1 cellular context compared by ENCODE assay signal in the genomic region with DNA sequence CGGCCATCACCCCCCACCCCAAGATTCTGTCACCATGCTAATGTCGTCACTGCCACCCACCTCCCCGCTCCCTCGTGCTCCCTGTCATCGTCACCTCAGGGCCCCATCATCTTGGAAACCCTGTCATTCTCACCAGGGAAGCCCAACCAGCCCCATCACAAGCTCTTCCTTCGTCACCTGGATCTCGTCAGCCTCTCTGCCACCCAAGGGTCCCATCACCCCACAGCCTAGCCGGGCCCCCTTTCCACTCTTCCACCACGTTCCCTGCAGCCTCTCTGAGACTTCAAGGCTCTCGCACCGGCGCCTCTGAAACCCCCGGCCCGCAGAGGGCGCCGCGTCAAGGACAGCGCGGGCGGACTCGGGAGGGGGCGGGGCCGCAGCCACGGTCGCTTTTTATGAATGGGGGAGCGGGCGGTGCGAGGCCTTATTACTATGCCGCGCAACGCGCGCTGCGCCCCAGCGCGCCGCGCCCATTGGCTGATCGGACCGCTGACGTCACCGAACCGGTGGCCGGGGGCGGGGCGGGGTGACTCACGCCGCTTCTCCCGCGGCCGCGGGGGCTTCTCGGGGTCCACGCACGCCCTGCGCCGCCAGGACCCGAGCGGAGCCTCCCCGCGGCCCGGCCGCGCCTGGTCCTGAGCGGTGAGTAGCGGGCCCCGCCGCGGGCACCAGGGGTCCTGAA.
TF ChIP-seq lines count a peak whose summit lies in the region.

A gene with protein sequence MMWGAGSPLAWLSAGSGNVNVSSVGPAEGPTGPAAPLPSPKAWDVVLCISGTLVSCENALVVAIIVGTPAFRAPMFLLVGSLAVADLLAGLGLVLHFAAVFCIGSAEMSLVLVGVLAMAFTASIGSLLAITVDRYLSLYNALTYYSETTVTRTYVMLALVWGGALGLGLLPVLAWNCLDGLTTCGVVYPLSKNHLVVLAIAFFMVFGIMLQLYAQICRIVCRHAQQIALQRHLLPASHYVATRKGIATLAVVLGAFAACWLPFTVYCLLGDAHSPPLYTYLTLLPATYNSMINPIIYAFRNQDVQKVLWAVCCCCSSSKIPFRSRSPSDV (plus strand): TSS at position 527 of the 682 bp plus-strand sequence. CDS start 1,177 bp downstream, outside the sequence.

TF ChIP-seq in K562, 482 proteins besides CTCF, POLR2A, EP300 and RAD21 (continued from another document and continues in another):
- TF ChIP-seq, protein P1, sequence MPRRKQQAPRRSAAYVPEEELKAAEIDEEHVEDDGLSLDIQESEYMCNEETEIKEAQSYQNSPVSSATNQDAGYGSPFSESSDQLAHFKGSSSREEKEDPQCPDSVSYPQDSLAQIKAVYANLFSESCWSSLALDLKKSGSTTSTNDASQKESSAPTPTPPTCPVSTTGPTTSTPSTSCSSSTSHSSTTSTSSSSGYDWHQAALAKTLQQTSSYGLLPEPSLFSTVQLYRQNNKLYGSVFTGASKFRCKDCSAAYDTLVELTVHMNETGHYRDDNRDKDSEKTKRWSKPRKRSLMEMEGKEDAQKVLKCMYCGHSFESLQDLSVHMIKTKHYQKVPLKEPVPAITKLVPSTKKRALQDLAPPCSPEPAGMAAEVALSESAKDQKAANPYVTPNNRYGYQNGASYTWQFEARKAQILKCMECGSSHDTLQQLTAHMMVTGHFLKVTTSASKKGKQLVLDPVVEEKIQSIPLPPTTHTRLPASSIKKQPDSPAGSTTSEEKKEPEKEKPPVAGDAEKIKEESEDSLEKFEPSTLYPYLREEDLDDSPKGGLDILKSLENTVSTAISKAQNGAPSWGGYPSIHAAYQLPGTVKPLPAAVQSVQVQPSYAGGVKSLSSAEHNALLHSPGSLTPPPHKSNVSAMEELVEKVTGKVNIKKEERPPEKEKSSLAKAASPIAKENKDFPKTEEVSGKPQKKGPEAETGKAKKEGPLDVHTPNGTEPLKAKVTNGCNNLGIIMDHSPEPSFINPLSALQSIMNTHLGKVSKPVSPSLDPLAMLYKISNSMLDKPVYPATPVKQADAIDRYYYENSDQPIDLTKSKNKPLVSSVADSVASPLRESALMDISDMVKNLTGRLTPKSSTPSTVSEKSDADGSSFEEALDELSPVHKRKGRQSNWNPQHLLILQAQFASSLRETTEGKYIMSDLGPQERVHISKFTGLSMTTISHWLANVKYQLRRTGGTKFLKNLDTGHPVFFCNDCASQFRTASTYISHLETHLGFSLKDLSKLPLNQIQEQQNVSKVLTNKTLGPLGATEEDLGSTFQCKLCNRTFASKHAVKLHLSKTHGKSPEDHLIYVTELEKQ (CRISPR knock-in tag; IDR thresholded peaks at IDR 0.05): no peak
- TF ChIP-seq ZBTB7A (IDR thresholded peaks at IDR 0.05; ENCODE audit: borderline replicate concordance, control insufficient read depth, low read depth, low read length) (peak; percentile 99), HNRNPUL1 (IDR thresholded peaks at IDR 0.05; ENCODE audit: low read length) (no peak), PHF20 (IDR thresholded peaks at IDR 0.05; ENCODE audit: partially characterized antibody) (peak; percentile 23), KAT8 (IDR thresholded peaks at IDR 0.05; ENCODE audit: low read depth) (no peak), ELF2 (CRISPR knock-in tag; IDR thresholded peaks at IDR 0.05) (no peak), ETS2 (tag; IDR thresholded peaks at IDR 0.05; ENCODE audit: borderline replicate concordance, poor library complexity, severe bottlenecking) (no peak), RBM14 (IDR thresholded peaks at IDR 0.05; ENCODE audit: borderline replicate concordance, insufficient read depth, low read depth, low read length) (no peak), FOS (IDR thresholded peaks at IDR 0.05; ENCODE audit: extremely low read depth, insufficient read length) (peak; percentile 72), PHB (CRISPR knock-in tag; IDR thresholded peaks at IDR 0.05) (no peak), CBFA2T3 (IDR thresholded peaks at IDR 0.05) (no peak), POLR2B (IDR thresholded peaks at IDR 0.05; ENCODE audit: low read depth, partially characterized antibody) (peak; percentile 31), MCM5 (IDR thresholded peaks at IDR 0.05; ENCODE audit: low read depth) (no peak), KLF13 (tag; IDR thresholded peaks at IDR 0.05; ENCODE audit: borderline replicate concordance, low read depth) (peak; percentile 92), ZNF347 (CRISPR knock-in tag; IDR thresholded peaks at IDR 0.05; ENCODE audit: low read depth) (no peak), RB1 (IDR thresholded peaks at IDR 0.05; ENCODE audit: low read depth) (peak; percentile 98), SRSF7 (optimal IDR thresholded peaks at IDR 0.05; ENCODE audit: low read depth, low read length) (no peak), MAZ (CRISPR knock-in tag; conservative IDR thresholded peaks at IDR 0.05 in 1 of 2, IDR thresholded peaks at IDR 0.05 in 1 of 2) (peak; percentile 56 to 96), GATA2 (CRISPR knock-in tag; IDR thresholded peaks at IDR 0.05) (no peak), JUN (IDR thresholded peaks at IDR 0.05; ENCODE audit: borderline replicate concordance, low read depth, low read length) (peak; percentile 92), JUN (CRISPR knock-in tag; IDR thresholded peaks at IDR 0.05; ENCODE audit: borderline replicate concordance) (no peak), ZNF324 (CRISPR knock-in tag; IDR thresholded peaks at IDR 0.05) (no peak), ZNF224 (CRISPR knock-in tag; IDR thresholded peaks at IDR 0.05) (no peak), NFATC3 (IDR thresholded peaks at IDR 0.05) (no peak), NCOR1 (IDR thresholded peaks at IDR 0.05) (0 out of 2 replicates have a peak, but pooled peaks have one; percentile 22), SP1 (CRISPR knock-in tag; IDR thresholded peaks at IDR 0.05) (peak; percentile 90), ZNF175 (CRISPR knock-in tag; IDR thresholded peaks at IDR 0.05; ENCODE audit: low read depth) (no peak), SMAD2 (IDR thresholded peaks at IDR 0.05; ENCODE audit: low read depth, low read length) (no peak), ZNF408 (CRISPR knock-in tag; IDR thresholded peaks at IDR 0.05; ENCODE audit: low read depth) (no peak), NR3C1 (CRISPR knock-in tag; IDR thresholded peaks at IDR 0.05) (peak; percentile 76; the same call in 1 of the 2 replicates)
- TF ChIP-seq, protein P2, sequence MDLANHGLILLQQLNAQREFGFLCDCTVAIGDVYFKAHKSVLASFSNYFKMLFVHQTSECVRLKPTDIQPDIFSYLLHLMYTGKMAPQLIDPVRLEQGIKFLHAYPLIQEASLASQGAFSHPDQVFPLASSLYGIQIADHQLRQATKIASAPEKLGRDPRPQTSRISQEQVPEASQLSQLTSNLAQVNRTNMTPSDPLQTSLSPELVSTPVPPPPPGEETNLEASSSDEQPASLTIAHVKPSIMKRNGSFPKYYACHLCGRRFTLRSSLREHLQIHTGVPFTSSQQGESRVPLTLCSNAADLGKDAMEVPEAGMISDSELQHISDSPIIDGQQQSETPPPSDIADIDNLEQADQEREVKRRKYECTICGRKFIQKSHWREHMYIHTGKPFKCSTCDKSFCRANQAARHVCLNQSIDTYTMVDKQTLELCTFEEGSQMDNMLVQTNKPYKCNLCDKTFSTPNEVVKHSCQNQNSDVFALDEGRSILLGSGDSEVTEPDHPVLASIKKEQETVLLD (IDR thresholded peaks at IDR 0.05): 0 out of 2 replicates have a peak, but pooled peaks have one; percentile 13
- TF ChIP-seq, protein P3, sequence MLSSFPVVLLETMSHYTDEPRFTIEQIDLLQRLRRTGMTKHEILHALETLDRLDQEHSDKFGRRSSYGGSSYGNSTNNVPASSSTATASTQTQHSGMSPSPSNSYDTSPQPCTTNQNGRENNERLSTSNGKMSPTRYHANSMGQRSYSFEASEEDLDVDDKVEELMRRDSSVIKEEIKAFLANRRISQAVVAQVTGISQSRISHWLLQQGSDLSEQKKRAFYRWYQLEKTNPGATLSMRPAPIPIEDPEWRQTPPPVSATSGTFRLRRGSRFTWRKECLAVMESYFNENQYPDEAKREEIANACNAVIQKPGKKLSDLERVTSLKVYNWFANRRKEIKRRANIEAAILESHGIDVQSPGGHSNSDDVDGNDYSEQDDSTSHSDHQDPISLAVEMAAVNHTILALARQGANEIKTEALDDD (IDR thresholded peaks at IDR 0.05): no peak
- TF ChIP-seq, protein P4, sequence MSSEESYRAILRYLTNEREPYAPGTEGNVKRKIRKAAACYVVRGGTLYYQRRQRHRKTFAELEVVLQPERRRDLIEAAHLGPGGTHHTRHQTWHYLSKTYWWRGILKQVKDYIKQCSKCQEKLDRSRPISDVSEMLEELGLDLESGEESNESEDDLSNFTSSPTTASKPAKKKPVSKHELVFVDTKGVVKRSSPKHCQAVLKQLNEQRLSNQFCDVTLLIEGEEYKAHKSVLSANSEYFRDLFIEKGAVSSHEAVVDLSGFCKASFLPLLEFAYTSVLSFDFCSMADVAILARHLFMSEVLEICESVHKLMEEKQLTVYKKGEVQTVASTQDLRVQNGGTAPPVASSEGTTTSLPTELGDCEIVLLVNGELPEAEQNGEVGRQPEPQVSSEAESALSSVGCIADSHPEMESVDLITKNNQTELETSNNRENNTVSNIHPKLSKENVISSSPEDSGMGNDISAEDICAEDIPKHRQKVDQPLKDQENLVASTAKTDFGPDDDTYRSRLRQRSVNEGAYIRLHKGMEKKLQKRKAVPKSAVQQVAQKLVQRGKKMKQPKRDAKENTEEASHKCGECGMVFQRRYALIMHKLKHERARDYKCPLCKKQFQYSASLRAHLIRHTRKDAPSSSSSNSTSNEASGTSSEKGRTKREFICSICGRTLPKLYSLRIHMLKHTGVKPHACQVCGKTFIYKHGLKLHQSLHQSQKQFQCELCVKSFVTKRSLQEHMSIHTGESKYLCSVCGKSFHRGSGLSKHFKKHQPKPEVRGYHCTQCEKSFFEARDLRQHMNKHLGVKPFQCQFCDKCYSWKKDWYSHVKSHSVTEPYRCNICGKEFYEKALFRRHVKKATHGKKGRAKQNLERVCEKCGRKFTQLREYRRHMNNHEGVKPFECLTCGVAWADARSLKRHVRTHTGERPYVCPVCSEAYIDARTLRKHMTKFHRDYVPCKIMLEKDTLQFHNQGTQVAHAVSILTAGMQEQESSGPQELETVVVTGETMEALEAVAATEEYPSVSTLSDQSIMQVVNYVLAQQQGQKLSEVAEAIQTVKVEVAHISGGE (CRISPR knock-in tag; IDR thresholded peaks at IDR 0.05): 0 out of 6 replicates have a peak, but pooled peaks of 1 of the 3 experiments have one; percentile 55
- TF ChIP-seq, protein P5, sequence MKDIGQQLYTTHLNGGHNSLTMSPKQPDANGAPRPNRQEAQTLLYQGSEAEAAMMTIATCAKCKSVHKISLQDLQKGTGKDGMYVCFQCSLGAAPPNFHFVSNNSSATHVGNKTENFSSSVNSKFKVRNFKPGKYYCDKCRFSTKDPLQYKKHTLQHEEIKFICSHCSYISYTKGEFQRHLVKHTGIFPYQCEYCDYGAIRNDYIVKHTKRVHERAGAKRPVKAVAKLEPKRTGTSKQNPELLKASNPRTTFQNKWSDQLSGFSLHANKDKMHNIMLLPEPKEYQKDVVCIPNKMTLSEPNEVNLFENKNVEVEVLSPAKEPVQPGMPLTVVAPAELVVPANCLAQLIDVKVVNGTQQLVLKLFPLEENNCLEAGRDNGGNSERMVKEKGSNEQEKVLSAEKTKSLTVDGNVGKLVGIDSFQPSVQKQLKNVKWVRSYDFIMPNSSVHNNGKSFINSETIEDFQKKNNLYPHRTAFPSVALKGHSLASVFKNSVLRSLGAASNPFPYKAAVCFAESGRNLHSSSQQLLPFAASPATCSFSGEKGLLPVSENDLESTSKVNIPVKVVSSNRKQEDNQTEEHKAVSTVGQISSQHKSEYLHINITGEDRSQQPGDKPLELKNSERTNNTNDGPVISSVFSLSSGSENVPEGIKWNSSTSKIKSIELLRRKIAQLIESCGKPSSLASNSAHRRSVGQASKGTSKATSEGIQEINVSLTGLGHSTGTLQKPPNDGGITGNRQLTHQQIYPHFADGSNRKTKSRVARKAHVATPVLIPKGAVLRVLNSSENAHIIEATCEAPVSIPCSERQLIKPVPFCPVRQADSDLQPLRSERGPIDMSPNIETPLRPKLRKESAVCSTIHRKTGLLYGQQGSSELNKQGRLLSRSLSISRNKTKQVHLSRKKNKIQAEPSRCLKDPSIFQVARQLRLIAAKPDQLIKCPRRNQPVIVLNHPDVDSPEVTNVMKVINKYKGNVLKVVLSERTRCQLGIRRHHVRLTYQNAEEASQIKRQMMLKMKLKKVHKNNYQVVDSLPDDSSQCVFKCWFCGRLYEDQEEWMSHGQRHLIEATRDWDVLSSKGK (CRISPR knock-in tag; IDR thresholded peaks at IDR 0.05): no peak
- TF ChIP-seq, protein P6, sequence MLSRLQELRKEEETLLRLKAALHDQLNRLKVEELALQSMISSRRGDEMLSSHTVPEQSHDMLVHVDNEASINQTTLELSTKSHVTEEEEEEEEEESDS (CRISPR knock-in tag; IDR thresholded peaks at IDR 0.05): no peak
- TF ChIP-seq, protein P7, sequence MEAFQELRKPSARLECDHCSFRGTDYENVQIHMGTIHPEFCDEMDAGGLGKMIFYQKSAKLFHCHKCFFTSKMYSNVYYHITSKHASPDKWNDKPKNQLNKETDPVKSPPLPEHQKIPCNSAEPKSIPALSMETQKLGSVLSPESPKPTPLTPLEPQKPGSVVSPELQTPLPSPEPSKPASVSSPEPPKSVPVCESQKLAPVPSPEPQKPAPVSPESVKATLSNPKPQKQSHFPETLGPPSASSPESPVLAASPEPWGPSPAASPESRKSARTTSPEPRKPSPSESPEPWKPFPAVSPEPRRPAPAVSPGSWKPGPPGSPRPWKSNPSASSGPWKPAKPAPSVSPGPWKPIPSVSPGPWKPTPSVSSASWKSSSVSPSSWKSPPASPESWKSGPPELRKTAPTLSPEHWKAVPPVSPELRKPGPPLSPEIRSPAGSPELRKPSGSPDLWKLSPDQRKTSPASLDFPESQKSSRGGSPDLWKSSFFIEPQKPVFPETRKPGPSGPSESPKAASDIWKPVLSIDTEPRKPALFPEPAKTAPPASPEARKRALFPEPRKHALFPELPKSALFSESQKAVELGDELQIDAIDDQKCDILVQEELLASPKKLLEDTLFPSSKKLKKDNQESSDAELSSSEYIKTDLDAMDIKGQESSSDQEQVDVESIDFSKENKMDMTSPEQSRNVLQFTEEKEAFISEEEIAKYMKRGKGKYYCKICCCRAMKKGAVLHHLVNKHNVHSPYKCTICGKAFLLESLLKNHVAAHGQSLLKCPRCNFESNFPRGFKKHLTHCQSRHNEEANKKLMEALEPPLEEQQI (IDR thresholded peaks at IDR 0.05): no peak
- TF ChIP-seq, protein P8, sequence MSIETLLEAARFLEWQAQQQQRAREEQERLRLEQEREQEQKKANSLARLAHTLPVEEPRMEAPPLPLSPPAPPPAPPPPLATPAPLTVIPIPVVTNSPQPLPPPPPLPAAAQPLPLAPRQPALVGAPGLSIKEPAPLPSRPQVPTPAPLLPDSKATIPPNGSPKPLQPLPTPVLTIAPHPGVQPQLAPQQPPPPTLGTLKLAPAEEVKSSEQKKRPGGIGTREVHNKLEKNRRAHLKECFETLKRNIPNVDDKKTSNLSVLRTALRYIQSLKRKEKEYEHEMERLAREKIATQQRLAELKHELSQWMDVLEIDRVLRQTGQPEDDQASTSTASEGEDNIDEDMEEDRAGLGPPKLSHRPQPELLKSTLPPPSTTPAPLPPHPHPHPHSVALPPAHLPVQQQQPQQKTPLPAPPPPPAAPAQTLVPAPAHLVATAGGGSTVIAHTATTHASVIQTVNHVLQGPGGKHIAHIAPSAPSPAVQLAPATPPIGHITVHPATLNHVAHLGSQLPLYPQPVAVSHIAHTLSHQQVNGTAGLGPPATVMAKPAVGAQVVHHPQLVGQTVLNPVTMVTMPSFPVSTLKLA (conservative IDR thresholded peaks at IDR 0.05): peak; percentile 84 to 88
